In the genomic region with DNA sequence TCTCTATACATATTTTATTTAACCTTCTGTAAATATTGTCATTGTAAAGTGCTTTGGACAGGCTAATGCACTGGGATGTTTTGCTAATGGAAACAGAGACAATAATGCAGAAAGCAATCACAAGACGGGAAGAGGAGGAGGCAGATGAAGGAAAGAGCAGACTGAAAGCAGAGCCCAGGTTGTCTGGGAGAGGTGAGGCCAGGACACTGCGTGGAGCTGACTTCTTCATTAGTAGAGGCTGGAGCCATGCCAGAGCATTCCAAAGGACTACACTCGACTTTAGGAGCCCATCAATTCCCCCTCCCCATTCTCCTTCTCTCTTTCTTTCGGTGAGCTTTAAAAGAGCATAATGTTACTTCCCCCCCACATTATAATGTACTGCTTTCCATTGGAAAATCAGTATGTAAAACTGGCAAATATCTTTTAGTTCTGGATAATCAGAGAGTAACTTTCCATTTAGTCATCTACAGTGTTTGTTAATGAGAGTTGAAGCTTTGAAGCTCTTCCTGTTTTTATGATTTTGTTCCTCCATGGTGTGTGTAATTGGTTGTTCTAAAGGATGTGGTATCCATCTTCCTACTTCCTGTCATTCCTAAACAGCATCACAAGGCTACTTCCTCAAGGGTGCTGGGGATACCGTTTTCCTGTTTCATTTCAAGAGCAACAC, we compare ENCODE assay signal across 23 cellular contexts.
DNase-seq lines count a peak whose midpoint lies in the region; ATAC-seq and TF ChIP-seq lines count a peak whose summit lies in the region.
"Had no signal": no experiment of that assay in that cellular context is flagged by ENCODE, and none has a peak within 500 bp of the region (broad histone marks: within the 10 kb centered on the region; RNA-seq: fewer than 3 reads in every experiment).

No MANE protein-coding gene starts in this region.

- DNase-seq in NCI-H82 (lab: John Stamatoyannopoulos, UW) (peak; percentile 2), NCI-H82 treated with DMSO at 0.1 percent for 48 hours (lab: John Stamatoyannopoulos, UW; ENCODE audit: unreplicated experiment) (no peak), NCI-H748 treated with DMSO at 0.1 percent for 48 hours (lab: John Stamatoyannopoulos, UW) (peak; percentile 68), coronary artery (ENCODE audit: low spot score) (no peak), NCI-H187 treated with DMSO at 0.1 percent for 48 hours (lab: John Stamatoyannopoulos, UW) (no peak)
- DNase-seq: activated CD4-positive, alpha-beta T cell treated with anti-CD3 and anti-CD28 coated beads, Interleukin-2, amount 50 U/mL, for 1 hour; activated naive CD4-positive, alpha-beta T cell treated with anti-CD3 and anti-CD28 coated beads for 36 hours; CD4-positive, alpha-beta memory T cell; glutamatergic neuron; KG1; mucosa of descending colon; NCI-H1436 treated with DMSO at 0.1 percent for 48 hours had no signal

- no peak for TF ChIP-seq CTCF in coronary artery (IDR thresholded peaks at IDR 0.05)

- H3K4me3 ChIP-seq in subcutaneous abdominal adipose tissue (ENCODE audit: low read depth in 1 of 5, low read length in 5 of 5) (peak overlapping the region in 3 of 5 donors; percentile 2 to 53 (median 39)), coronary artery (no peak overlapping the region)
- H3K4me3 ChIP-seq: A549, ascending aorta, mucosa of descending colon, SK-N-MC, spleen had no signal

- ATAC-seq in HG02678 (IDR thresholded peaks at IDR 0.05; ENCODE audit: unreplicated experiment), result no peak
- ATAC-seq: A549; esophagus mucosa; mucosa of descending colon; Panc1; stimulated activated effector memory CD8-positive, alpha-beta T cell treated with anti-CD3 and anti-CD28 coated beads, Interleukin-12 subunit alpha, Interleukin-12 subunit beta, amount 100 ng/mL, for 72 hours had no signal

- H3K36me3 ChIP-seq in subcutaneous abdominal adipose tissue (ENCODE audit: control insufficient read depth in 5 of 5, insufficient read depth in 5 of 5, low read length in 5 of 5), result no peaks in the 10 kb centered on the region
- H3K36me3 ChIP-seq: ascending aorta, spleen had no signal

- H3K27ac ChIP-seq in layer of hippocampus (ENCODE audit: low read depth, low read length) (peak overlapping the region; percentile 69), subcutaneous abdominal adipose tissue (ENCODE audit: low read depth, low read length) (no peak overlapping the region), coronary artery (peak overlapping the region in 1 of 2 donors; percentile 8)
- H3K27ac ChIP-seq: A549, ascending aorta, HL-60, SK-N-MC, spleen had no signal

- H3K9ac ChIP-seq in subcutaneous abdominal adipose tissue (ENCODE audit: low read length in 5 of 5), result no peak overlapping the region

- H3K27me3 ChIP-seq in layer of hippocampus (ENCODE audit: control insufficient read depth, insufficient read depth, low read length) (no peaks in the 10 kb centered on the region), subcutaneous abdominal adipose tissue (ENCODE audit: control insufficient read depth in 5 of 5, insufficient read depth in 4 of 5, low read length in 5 of 5) (no peaks in the 10 kb centered on the region)
- H3K27me3 ChIP-seq: ascending aorta, spleen had no signal

- peaks cover 0 to 22% (median 5%) of the 10 kb centered on the region in 5 donors for H3K4me1 ChIP-seq in subcutaneous abdominal adipose tissue (ENCODE audit: control insufficient read depth in 5 of 5, insufficient read depth in 5 of 5, low read length in 5 of 5)
- H3K4me1 ChIP-seq: A549, ascending aorta had no signal

- no peaks in the 10 kb centered on the region for H3K9me3 ChIP-seq in subcutaneous abdominal adipose tissue (ENCODE audit: control insufficient read depth in 5 of 5, low read length in 5 of 5)
- H3K9me3 ChIP-seq: A549, ascending aorta, mucosa of descending colon, spleen had no signal

Comparison
In these comparisons a context has a peak if more than half of its experiments do, and no peak if none do; other contexts are left out.
1. DNase-seq: peak in NCI-H82 (single experiment) and NCI-H748 treated with DMSO at 0.1 percent for 48 hours (single experiment); none in NCI-H82 treated with DMSO at 0.1 percent for 48 hours (single experiment), coronary artery (single experiment) and NCI-H187 treated with DMSO at 0.1 percent for 48 hours (single experiment).